ENCODE assay signal across 24 cellular contexts in genomic region chr5:6222899-6223298, GRCh38.
"Had no signal": no experiment of that assay in that cellular context is flagged by ENCODE, and none has a peak within 500 bp of the region (broad histone marks: within the 10 kb centered on the region; RNA-seq: fewer than 3 reads in every experiment).

No MANE protein-coding gene starts in this region.

- H3K27me3 ChIP-seq: neural progenitor cell, ovary, right lobe of liver, sigmoid colon, stomach, thyroid gland, tibial nerve, upper lobe of left lung had no signal

- H3K36me3 ChIP-seq: neural progenitor cell, ovary, right lobe of liver, sigmoid colon, stomach, thoracic aorta, thyroid gland, tibial nerve, upper lobe of left lung had no signal

- H3K4me3 ChIP-seq: neural progenitor cell, ovary, psoas muscle, right lobe of liver, sigmoid colon, stomach, thoracic aorta, thyroid gland, tibial nerve, upper lobe of left lung had no signal

- ATAC-seq: natural killer cell; psoas muscle; right cardiac atrium; right lobe of liver; stimulated activated naive B cell treated with anti-CD40 and anti-IgM and Interleukin-4, amounts not matched to agents 10 μg/mL and 1 μg/mL and 100 μg/mL, for 72 hours had no signal

- H3K9me3 ChIP-seq: ovary, psoas muscle, right lobe of liver, sigmoid colon, thoracic aorta, thyroid gland, upper lobe of left lung had no signal

- FAIRE-seq: small intestine, urothelium cell line had no signal

- H3K79me2 ChIP-seq: parathyroid adenoma had no signal

- H3K27ac ChIP-seq: neural progenitor cell, ovary, parathyroid adenoma, psoas muscle, right lobe of liver, sigmoid colon, stomach, thoracic aorta, thyroid gland, tibial nerve, upper lobe of left lung had no signal

- H3K4me2 ChIP-seq: neural progenitor cell had no signal

- H3K4me1 ChIP-seq: parathyroid adenoma, psoas muscle, right lobe of liver, stomach, thyroid gland, tibial nerve, upper lobe of left lung had no signal

- H2AFZ ChIP-seq: neural progenitor cell, parathyroid adenoma had no signal

- H3K9ac ChIP-seq: neural progenitor cell, parathyroid adenoma had no signal

- DNase-seq: natural killer cell; occipital lobe; ovary; posterior cingulate gyrus; psoas muscle; right cardiac atrium; right lobe of liver; sigmoid colon; small intestine; stimulated activated CD4-positive, alpha-beta T cell treated with anti-CD3 and anti-CD28 coated beads, Interleukin-15, amount 100 ng/mL, for 24 hours; stimulated activated CD4-positive, alpha-beta T cell treated with anti-CD3 and anti-CD28 coated beads, Interleukin-2, amount 100 ng/mL, for 24 hours; stimulated activated CD4-positive, alpha-beta T cell treated with anti-CD3 and anti-CD28 coated beads, Interleukin-2, amount 100 ng/mL, for 48 hours; stimulated activated CD4-positive, alpha-beta T cell treated with anti-CD3 and anti-CD28 coated beads, Interleukin-4, amount 100 ng/mL, for 24 hours; stimulated activated naive B cell treated with anti-CD40 and anti-IgM and Interleukin-4, amounts not matched to agents 10 μg/mL and 1 μg/mL and 100 μg/mL, for 72 hours; stimulated activated naive CD4-positive, alpha-beta T cell treated with Interleukin-2 at 50 U/mL for 16 hours; stomach; thyroid gland; trophoblast cell; upper lobe of left lung had no signal
